ENCODE assay signal across 23 cellular contexts in the genomic region with DNA sequence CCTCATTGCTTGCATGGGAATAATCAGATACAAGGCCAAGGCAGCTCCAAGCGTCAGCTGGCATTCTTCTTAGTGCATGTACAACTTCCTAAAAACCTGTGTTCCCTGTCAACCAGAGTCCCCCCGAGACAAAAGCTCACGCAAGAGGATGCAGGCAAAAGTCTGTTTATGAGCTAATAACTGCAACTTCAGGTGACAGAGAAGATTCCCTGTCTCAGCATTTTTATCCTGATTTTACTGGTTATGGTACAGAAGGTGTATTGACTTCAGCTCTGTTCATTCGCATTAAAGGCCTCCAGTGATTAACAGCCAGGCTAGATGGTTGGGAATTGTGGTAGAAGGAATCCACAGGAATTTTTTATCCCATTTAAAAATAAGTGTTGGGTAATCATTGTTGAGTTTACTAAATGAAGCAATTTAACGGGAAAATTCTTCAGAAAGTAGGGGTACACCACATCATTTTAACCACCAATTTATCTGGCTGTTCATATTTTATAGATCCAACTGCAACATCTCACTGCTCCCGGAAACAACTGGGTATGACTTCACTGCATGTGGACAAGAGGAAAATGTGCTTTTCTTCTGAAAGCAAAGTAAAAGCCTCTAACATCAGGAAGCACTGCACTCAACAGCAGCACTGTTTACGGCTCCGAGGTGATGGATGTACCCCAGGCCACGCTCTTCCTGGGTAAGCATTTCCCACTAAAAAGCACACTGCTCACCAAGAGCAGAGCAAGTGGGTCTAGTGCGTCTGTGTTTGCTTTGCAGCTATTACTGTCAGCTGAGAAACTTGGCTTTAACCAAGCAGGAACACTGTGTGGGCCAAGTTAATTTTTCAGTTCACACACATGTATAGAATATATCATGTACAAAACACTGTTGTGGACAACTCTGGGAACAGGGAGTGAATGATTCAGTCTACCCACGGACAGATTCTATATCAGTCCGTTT. TPM values are rescaled to one million over a fixed set of nuclear protein-coding genes. Genes with fewer than 3 reads are reported as not detected.
DNase-seq lines count a peak whose midpoint lies in the region; ATAC-seq and TF ChIP-seq lines count a peak whose summit lies in the region.
"Had no signal": no experiment of that assay in that cellular context is flagged by ENCODE, and none has a peak within 500 bp of the region (broad histone marks: within the 10 kb centered on the region; RNA-seq: fewer than 3 reads in every experiment).

No MANE protein-coding gene starts in this region.

- peak; percentile 33 for ATAC-seq in left lung

- no peak overlapping the region for H3K27ac Mint-ChIP-seq in type B pancreatic cell
- H3K27ac Mint-ChIP-seq: CD4-positive, alpha-beta memory T cell; stimulated activated effector memory CD8-positive, alpha-beta T cell treated with anti-CD3 and anti-CD28 coated beads, Interleukin-12 subunit alpha, Interleukin-12 subunit beta, amount 100 ng/mL, for 72 hours; T-helper 2 cell treated with Interferon-gamma antibody and Interleukin-4, amounts not matched to agents 5 μg/mL and 100 μg/mL, for 36 hours had no signal

- peaks cover 10% of the 10 kb centered on the region for H3K27me3 Mint-ChIP-seq in type B pancreatic cell

- H3K4me3 ChIP-seq in left lung: no peak overlapping the region
- H3K4me3 ChIP-seq: heart right ventricle, SJSA1, thyroid gland had no signal

- no peaks in the 10 kb centered on the region for H3K36me3 ChIP-seq in left lung
- H3K36me3 ChIP-seq: heart right ventricle, SJSA1, thyroid gland had no signal

- no peaks in the 10 kb centered on the region for H3K9me3 Mint-ChIP-seq in type B pancreatic cell
- H3K9me3 Mint-ChIP-seq: T-helper 2 cell treated with Interferon-gamma antibody and Interleukin-4, amounts not matched to agents 5 μg/mL and 100 μg/mL, for 36 hours had no signal

- H3K36me3 Mint-ChIP-seq in type B pancreatic cell: peaks cover 6% of the 10 kb centered on the region
- H3K36me3 Mint-ChIP-seq: CD4-positive, alpha-beta memory T cell; stimulated activated effector memory CD8-positive, alpha-beta T cell treated with anti-CD3 and anti-CD28 coated beads, Interleukin-12 subunit alpha, Interleukin-12 subunit beta, amount 100 ng/mL, for 72 hours had no signal

- intact Hi-C loops in left lung (cut with DNase I): no loop called here

- H3K4me1 Mint-ChIP-seq in type B pancreatic cell (ENCODE audit: unreplicated experiment): peaks cover 35% of the 10 kb centered on the region
- H3K4me1 Mint-ChIP-seq: CD4-positive, alpha-beta memory T cell; stimulated activated effector memory CD8-positive, alpha-beta T cell treated with anti-CD3 and anti-CD28 coated beads, Interleukin-12 subunit alpha, Interleukin-12 subunit beta, amount 100 ng/mL, for 72 hours had no signal

- peak overlapping the region; percentile 29 for H3K4me3 Mint-ChIP-seq in type B pancreatic cell
- H3K4me3 Mint-ChIP-seq: CD4-positive, alpha-beta memory T cell; stimulated activated effector memory CD8-positive, alpha-beta T cell treated with anti-CD3 and anti-CD28 coated beads, Interleukin-12 subunit alpha, Interleukin-12 subunit beta, amount 100 ng/mL, for 72 hours; T-helper 2 cell treated with Interferon-gamma antibody and Interleukin-4, amounts not matched to agents 5 μg/mL and 100 μg/mL, for 36 hours had no signal

- peak overlapping the region in 1 of 2 donors; percentile 47 for H3K27ac ChIP-seq in left lung
- H3K27ac ChIP-seq: 22Rv1, epithelial cell of prostate, heart right ventricle, SJSA1, thyroid gland had no signal

- peak; percentile 10 for DNase-seq in NCI-H1092 treated with DMSO at 0.1 percent for 48 hours (lab: John Stamatoyannopoulos, UW)
- DNase-seq in NCI-H1092 (lab: John Stamatoyannopoulos, UW): no peak
- DNase-seq in amniotic epithelial cell (ENCODE audit: low read depth): peak; percentile 96
- DNase-seq in left lung: no peak
- DNase-seq in type B pancreatic cell (ENCODE audit: extremely low spot score, unreplicated experiment): no peak
- no peak for DNase-seq in NCI-H2029 treated with DMSO at 0.1 percent for 48 hours (lab: John Stamatoyannopoulos, UW)
- no peak for DNase-seq in Ammon's horn (ENCODE audit: low spot score)
- no peak for DNase-seq in HK-2 (ENCODE audit: unreplicated experiment)
- DNase-seq: activated CD4-positive, alpha-beta T cell treated with anti-CD3 and anti-CD28 coated beads for 1 hour; activated gamma-delta T cell; aorta; CD4-positive, alpha-beta memory T cell; cortex of kidney; heart right ventricle; NCI-H1694; occipital lobe; small intestine; thyroid gland had no signal

- no peaks in the 10 kb centered on the region for H3K9me3 ChIP-seq in left lung
- H3K9me3 ChIP-seq: heart right ventricle, SJSA1, thyroid gland had no signal

- H3K27me3 ChIP-seq in left lung: no peaks in the 10 kb centered on the region
- H3K27me3 ChIP-seq: SJSA1, thyroid gland had no signal

- H3K4me1 ChIP-seq in left lung: no peaks in the 10 kb centered on the region
- H3K4me1 ChIP-seq: thyroid gland had no signal

- no peak for TF ChIP-seq CTCF in left lung (IDR thresholded peaks at IDR 0.05)
- TF ChIP-seq CTCF in type B pancreatic cell (conservative IDR thresholded peaks at IDR 0.05): no peak

RNA-seq across cellular contexts. Expression of a gene that starts 31.9 kb away (rescaled TPM):
- 10 to 100 TPM; 16.0 to 34.4 TPM for total RNA-seq in left lung
- total RNA-seq in type B pancreatic cell (ENCODE audit: low replicate concordance): 8.3 and 51.3 TPM in 2 replicates
- total RNA-seq: CD4-positive, alpha-beta memory T cell had no signal

Comparison
In these comparisons a context has a peak if more than half of its experiments do, and no peak if none do; other contexts are left out.
1. DNase-seq: peak in NCI-H1092 treated with DMSO at 0.1 percent for 48 hours (single experiment) and amniotic epithelial cell (single experiment); none in NCI-H1092 (single experiment), left lung (0 of 2), type B pancreatic cell (single experiment), NCI-H2029 treated with DMSO at 0.1 percent for 48 hours (single experiment), Ammon's horn (single experiment) and HK-2 (single experiment).